26 cellular contexts compared by ENCODE assay signal in genomic region chr15:96687388-96688107, GRCh38.
"Had no signal": no experiment of that assay in that cellular context is flagged by ENCODE, and none has a peak within 500 bp of the region (broad histone marks: within the 10 kb centered on the region; RNA-seq: fewer than 3 reads in every experiment).

No MANE protein-coding gene starts in this region.

- H3K36me3 ChIP-seq: gastroesophageal sphincter, neutrophil, prostate gland, sigmoid colon, stomach, thyroid gland, upper lobe of right lung had no signal

- H3K27me3 ChIP-seq: gastroesophageal sphincter, hepatocyte, sigmoid colon, stomach, thyroid gland, upper lobe of right lung had no signal

- H3K4me3 ChIP-seq: gastroesophageal sphincter, hepatocyte, prostate gland, sigmoid colon, stomach, thyroid gland, upper lobe of right lung had no signal

- H3K4me3 Mint-ChIP-seq: activated CD4-positive, alpha-beta T cell treated with anti-CD3 and anti-CD28 coated beads for 36 hours; activated CD8-positive, alpha-beta memory T cell treated with anti-CD3 and anti-CD28 coated beads, Interleukin-2, amount 10 ng/mL, durations not matched to agents 7 days and 5 days; activated CD8-positive, alpha-beta T cell treated with anti-CD3 and anti-CD28 coated beads, Interleukin-2, amount 10 ng/mL, durations not matched to agents 7 days and 5 days; activated T-cell treated with anti-CD3 and anti-CD28 coated beads, Interleukin-2, amount 50 U/mL, for 72 hours; immature natural killer cell; mesothelial cell of epicardium; naive B cell; nephron progenitor cell; stimulated activated naive B cell treated with anti-CD40 and anti-IgM and Interleukin-4, amounts not matched to agents 10 μg/mL and 1 μg/mL and 100 μg/mL, for 72 hours had no signal

- H3K9me3 ChIP-seq: gastroesophageal sphincter, neutrophil, prostate gland, sigmoid colon, stomach, thyroid gland, upper lobe of right lung had no signal

- ATAC-seq: activated CD4-positive, alpha-beta T cell treated with anti-CD3 and anti-CD28 coated beads for 36 hours; activated CD8-positive, alpha-beta memory T cell treated with anti-CD3 and anti-CD28 coated beads, Interleukin-2, amount 10 ng/mL, durations not matched to agents 7 days and 5 days; activated CD8-positive, alpha-beta T cell treated with anti-CD3 and anti-CD28 coated beads, Interleukin-2, amount 10 ng/mL, durations not matched to agents 7 days and 5 days; activated naive CD4-positive, alpha-beta T cell treated with anti-CD3 and anti-CD28 coated beads, Interleukin-2, amount 50 U/mL, for 72 hours; activated T-cell treated with anti-CD3 and anti-CD28 coated beads, Interleukin-2, amount 50 U/mL, for 72 hours; gastroesophageal sphincter; left colon; stimulated activated naive B cell treated with anti-CD40 and anti-IgM and Interleukin-4, amounts not matched to agents 10 μg/mL and 1 μg/mL and 100 μg/mL, for 72 hours; upper lobe of right lung had no signal

- H3K27ac ChIP-seq: gastroesophageal sphincter, hepatocyte, neutrophil, prostate gland, sigmoid colon, stomach, thyroid gland, upper lobe of right lung had no signal

- H2AFZ ChIP-seq: hepatocyte had no signal

- H3K4me1 Mint-ChIP-seq: activated CD4-positive, alpha-beta T cell treated with anti-CD3 and anti-CD28 coated beads for 36 hours; activated CD8-positive, alpha-beta memory T cell treated with anti-CD3 and anti-CD28 coated beads, Interleukin-2, amount 10 ng/mL, durations not matched to agents 7 days and 5 days; immature natural killer cell; naive B cell; stimulated activated naive B cell treated with anti-CD40 and anti-IgM and Interleukin-4, amounts not matched to agents 10 μg/mL and 1 μg/mL and 100 μg/mL, for 72 hours had no signal

- H3K36me3 Mint-ChIP-seq: activated CD8-positive, alpha-beta memory T cell treated with anti-CD3 and anti-CD28 coated beads, Interleukin-2, amount 10 ng/mL, durations not matched to agents 7 days and 5 days; activated naive CD4-positive, alpha-beta T cell treated with anti-CD3 and anti-CD28 coated beads, Interleukin-2, amount 50 U/mL, for 72 hours; immature natural killer cell; mesothelial cell of epicardium; naive B cell; stimulated activated naive B cell treated with anti-CD40 and anti-IgM and Interleukin-4, amounts not matched to agents 10 μg/mL and 1 μg/mL and 100 μg/mL, for 72 hours had no signal

- H3K79me2 ChIP-seq: hepatocyte had no signal

- H3K9me3 Mint-ChIP-seq: mesothelial cell of epicardium, nephron progenitor cell had no signal

- H3K4me2 ChIP-seq: hepatocyte had no signal

- H3K4me1 ChIP-seq: gastroesophageal sphincter, prostate gland, sigmoid colon, stomach, thyroid gland, upper lobe of right lung had no signal

- DNase-seq: activated CD4-positive, alpha-beta T cell treated with anti-CD3 and anti-CD28 coated beads for 36 hours; activated CD4-positive, CD25-positive, alpha-beta regulatory T cell; activated CD8-positive, alpha-beta memory T cell treated with anti-CD3 and anti-CD28 coated beads, Interleukin-2, amount 10 ng/mL, durations not matched to agents 7 days and 5 days; activated CD8-positive, alpha-beta T cell treated with anti-CD3 and anti-CD28 coated beads, Interleukin-2, amount 10 ng/mL, durations not matched to agents 7 days and 5 days; activated naive CD4-positive, alpha-beta T cell; activated T-cell treated with anti-CD3 and anti-CD28 coated beads, Interleukin-2, amount 50 U/mL, for 72 hours; effector CD8-positive, alpha-beta T cell; immature natural killer cell; kidney; left colon; mammary epithelial cell; naive B cell; nephron progenitor cell; sigmoid colon; small intestine; stimulated activated CD4-positive, alpha-beta T cell treated with anti-CD3 and anti-CD28 coated beads, Interleukin-4, amount 100 ng/mL, for 24 hours; stimulated activated naive B cell treated with anti-CD40 and anti-IgM and Interleukin-4, amounts not matched to agents 10 μg/mL and 1 μg/mL and 100 μg/mL, for 72 hours; stomach; thyroid gland; upper lobe of right lung had no signal

- H3K27me3 Mint-ChIP-seq: activated CD8-positive, alpha-beta memory T cell treated with anti-CD3 and anti-CD28 coated beads, Interleukin-2, amount 10 ng/mL, durations not matched to agents 7 days and 5 days; naive B cell; stimulated activated naive B cell treated with anti-CD40 and anti-IgM and Interleukin-4, amounts not matched to agents 10 μg/mL and 1 μg/mL and 100 μg/mL, for 72 hours had no signal

- H3K27ac Mint-ChIP-seq: activated CD4-positive, alpha-beta T cell treated with anti-CD3 and anti-CD28 coated beads for 36 hours; activated CD8-positive, alpha-beta memory T cell treated with anti-CD3 and anti-CD28 coated beads, Interleukin-2, amount 10 ng/mL, durations not matched to agents 7 days and 5 days; activated CD8-positive, alpha-beta T cell treated with anti-CD3 and anti-CD28 coated beads, Interleukin-2, amount 10 ng/mL, durations not matched to agents 7 days and 5 days; activated naive CD4-positive, alpha-beta T cell treated with anti-CD3 and anti-CD28 coated beads, Interleukin-2, amount 50 U/mL, for 72 hours; activated T-cell treated with anti-CD3 and anti-CD28 coated beads, Interleukin-2, amount 50 U/mL, for 72 hours; immature natural killer cell; mesothelial cell of epicardium; naive B cell; nephron progenitor cell; stimulated activated naive B cell treated with anti-CD40 and anti-IgM and Interleukin-4, amounts not matched to agents 10 μg/mL and 1 μg/mL and 100 μg/mL, for 72 hours had no signal
